In genomic region chr12:47193066-47193465, GRCh38 we compare ENCODE assay signal across 18 cellular contexts.
DNase-seq lines count a peak whose midpoint lies in the region; ATAC-seq, FAIRE-seq and TF ChIP-seq lines count a peak whose summit lies in the region.
"Had no signal": no experiment of that assay in that cellular context is flagged by ENCODE, and none has a peak within 500 bp of the region (broad histone marks: within the 10 kb centered on the region; RNA-seq: fewer than 3 reads in every experiment).

No MANE protein-coding gene starts in this region.

- no peaks in the 10 kb centered on the region for H3K79me2 ChIP-seq in trophoblast cell (ENCODE audit: control insufficient read depth, insufficient read depth, low read length, poor library complexity)

- H3K9me3 ChIP-seq in CD4-positive, alpha-beta T cell (ENCODE audit: control insufficient read depth, low read length): no peaks in the 10 kb centered on the region
- no peaks in the 10 kb centered on the region for H3K9me3 ChIP-seq in iPS-20b (ENCODE audit: insufficient read depth, low read depth, low read length)
- H3K9me3 ChIP-seq in trophoblast cell (ENCODE audit: insufficient read depth, low read depth, low read length): no peaks in the 10 kb centered on the region
- no peaks in the 10 kb centered on the region for H3K9me3 ChIP-seq in thyroid gland
- H3K9me3 ChIP-seq: neutrophil, Peyer's patch, right atrium auricular region, SK-N-SH had no signal

- H3K4me1 ChIP-seq in iPS-20b (ENCODE audit: insufficient read depth, low read length) (peaks cover 34% of the 10 kb centered on the region), trophoblast cell (ENCODE audit: control insufficient read depth in 1 of 2, insufficient read depth in 2 of 2, low read length in 2 of 2) (peaks cover 3 to 5% of the 10 kb centered on the region in 2 experiments), thyroid gland (peaks cover 9 to 29% of the 10 kb centered on the region in 2 donors)

- H4K91ac ChIP-seq in trophoblast cell (ENCODE audit: low read depth, low read length): no peak overlapping the region

- CTCF ChIA-PET in CD4-positive, alpha-beta T cell (lab: Charles Lee): interaction anchor here (0.7 to 1.8 kb wide), 17 partner anchors 9 to 113 kb away, joined by 3 to 7 read pairs (median 4); partner anchors contain the start of genes AMIGO2 and PCED1B
- CTCF ChIA-PET in activated B cell treated with CpG ODN at 0.5 μM for 24 hours (lab: Charles Lee): interaction anchor here (1.0 to 2.4 kb wide), 5 partner anchors 14 to 204 kb away, joined by 4 to 8 read pairs (median 6); no protein-coding TSS in a partner anchor

- TF ChIP-seq CTCF in CD4-positive, alpha-beta T cell (IDR thresholded peaks at IDR 0.05): no peak
- TF ChIP-seq CTCF in activated B cell treated with CpG ODN at 0.5 μM for 24 hours (IDR thresholded peaks at IDR 0.05) (no peak), thyroid gland (IDR thresholded peaks at IDR 0.05) (no peak)

- H2AFZ ChIP-seq in trophoblast cell (ENCODE audit: insufficient read depth, low read length, poor library complexity): no peak overlapping the region

- H3K18ac ChIP-seq in trophoblast cell (ENCODE audit: low read length): no peak overlapping the region

- peak overlapping the region; percentile 87 for H3K27ac Mint-ChIP-seq in CD4-positive, alpha-beta T cell
- peak overlapping the region; percentile 56 for H3K27ac Mint-ChIP-seq in activated B cell treated with CpG ODN at 0.5 μM for 24 hours
- H3K27ac Mint-ChIP-seq: memory B cell had no signal

- no peak overlapping the region for H3K14ac ChIP-seq in trophoblast cell (ENCODE audit: low read length)

- H4K12ac ChIP-seq in trophoblast cell (ENCODE audit: low read depth, low read length): no peak overlapping the region

- H3K9me3 Mint-ChIP-seq in CD4-positive, alpha-beta T cell: no peaks in the 10 kb centered on the region
- H3K9me3 Mint-ChIP-seq in activated B cell treated with CpG ODN at 0.5 μM for 24 hours: no peaks in the 10 kb centered on the region
- H3K9me3 Mint-ChIP-seq: memory B cell had no signal

- H2AK5ac ChIP-seq in trophoblast cell (ENCODE audit: low read length): no peak overlapping the region

- H3K4me3 Mint-ChIP-seq in CD4-positive, alpha-beta T cell: peak overlapping the region; percentile 76
- H3K4me3 Mint-ChIP-seq in activated B cell treated with CpG ODN at 0.5 μM for 24 hours: peak overlapping the region; percentile 35

- H3K4me3 ChIP-seq in iPS-20b (ENCODE audit: low read length) (no peak overlapping the region), trophoblast cell (ENCODE audit: low read depth, low read length) (no peak overlapping the region), thyroid gland (replicated peaks in 1 of 3) (no peak overlapping the region)
- H3K4me3 ChIP-seq: Peyer's patch, right atrium auricular region had no signal

- no CpG with 5 or more reads among the region's 3 CpGs for WGBS in trophoblast cell (ENCODE audit: extremely low coverage, insufficient coverage, insufficient read length)
- 79 to 87% methylated on average over 3 of the region's 3 CpGs for WGBS in thyroid gland, 2 donors

- H3K79me1 ChIP-seq in trophoblast cell (ENCODE audit: low read length): no peaks in the 10 kb centered on the region

- no peak overlapping the region for H3K23ac ChIP-seq in trophoblast cell (ENCODE audit: low read length)

- H3K27ac ChIP-seq in CD4-positive, alpha-beta T cell (ENCODE audit: low read depth, low read length): peak overlapping the region; percentile 42
- H3K27ac ChIP-seq in iPS-20b (ENCODE audit: low read length) (no peak overlapping the region), trophoblast cell (ENCODE audit: low read depth, low read length) (no peak overlapping the region), thyroid gland (no peak overlapping the region)
- H3K27ac ChIP-seq: neutrophil, right atrium auricular region had no signal

- H3K27me3 Mint-ChIP-seq in CD4-positive, alpha-beta T cell: no peaks in the 10 kb centered on the region
- H3K27me3 Mint-ChIP-seq in activated B cell treated with CpG ODN at 0.5 μM for 24 hours: no peaks in the 10 kb centered on the region
- H3K27me3 Mint-ChIP-seq: memory B cell had no signal

- H3K36me3 Mint-ChIP-seq in CD4-positive, alpha-beta T cell (ENCODE audit: low read depth): peaks cover 29% of the 10 kb centered on the region
- peaks cover 4% of the 10 kb centered on the region for H3K36me3 Mint-ChIP-seq in activated B cell treated with CpG ODN at 0.5 μM for 24 hours (ENCODE audit: low read depth)

- no peak overlapping the region for H3K4ac ChIP-seq in trophoblast cell (ENCODE audit: low read depth, low read length)

- ATAC-seq in CD4-positive, alpha-beta T cell (ENCODE audit: poor library complexity): no peak
- ATAC-seq in activated B cell treated with CpG ODN at 0.5 μM for 24 hours (ENCODE audit: low read depth): no peak

- H2BK120ac ChIP-seq in trophoblast cell (ENCODE audit: insufficient read depth, low read length, poor library complexity): no peak overlapping the region

- FAIRE-seq in GM18507 (lab: Jason Lieb, UNC): peak; percentile 66
- FAIRE-seq: keratinocyte had no signal

- intact Hi-C loops in CD4-positive, alpha-beta T cell (cut with DNase I, micrococcal nuclease): loop anchor here (2.0 to 5.0 kb wide), 3 partner anchors 14 to 161 kb away; no protein-coding TSS in a partner anchor
- intact Hi-C loops in activated B cell treated with CpG ODN at 0.5 μM for 24 hours (cut with micrococcal nuclease): loop anchor here (5.0 kb wide), 2 partner anchors 34 to 161 kb away; no protein-coding TSS in a partner anchor
- intact Hi-C loops in thyroid gland (cut with DNase I): no loop called here

- no peak for TF ChIP-seq POLR2A in thyroid gland (IDR thresholded peaks at IDR 0.05)

- H3K9ac ChIP-seq in iPS-20b (ENCODE audit: low read depth, low read length) (peak overlapping the region; percentile 59; the same call in 1 of the 2 replicates), trophoblast cell (ENCODE audit: low read length) (no peak overlapping the region)
- H3K9ac ChIP-seq: SK-N-SH had no signal

- H3K4me2 ChIP-seq in trophoblast cell (ENCODE audit: low read length): no peak overlapping the region

- H2BK12ac ChIP-seq in trophoblast cell (ENCODE audit: low read length): no peak overlapping the region

- peaks cover 84% of the 10 kb centered on the region for H3K4me1 Mint-ChIP-seq in CD4-positive, alpha-beta T cell (ENCODE audit: low read depth)
- peaks cover 75% of the 10 kb centered on the region for H3K4me1 Mint-ChIP-seq in activated B cell treated with CpG ODN at 0.5 μM for 24 hours

- no peaks in the 10 kb centered on the region for H3K27me3 ChIP-seq in CD4-positive, alpha-beta T cell (ENCODE audit: control insufficient read depth, insufficient read depth, low read length)
- H3K27me3 ChIP-seq in iPS-20b (ENCODE audit: insufficient read depth, low read length) (no peaks in the 10 kb centered on the region), trophoblast cell (ENCODE audit: insufficient read depth, low read length) (no peaks in the 10 kb centered on the region), thyroid gland (no peaks in the 10 kb centered on the region)
- H3K27me3 ChIP-seq: neutrophil, Peyer's patch, right atrium auricular region had no signal

- POLR2A ChIA-PET in CD4-positive, alpha-beta T cell (lab: Charles Lee): interaction anchor here (0.6 to 3.8 kb wide), 19 partner anchors 9 to 1006 kb away, joined by 3 to 61 read pairs (median 5); partner anchors contain the start of genes AMIGO2 and PCED1B
- POLR2A ChIA-PET in activated B cell treated with CpG ODN at 0.5 μM for 24 hours (lab: Charles Lee): interaction anchor here (0.6 to 2.8 kb wide), 8 partner anchors 14 to 123 kb away, joined by 3 to 15 read pairs (median 3); no protein-coding TSS in a partner anchor

- H4K8ac ChIP-seq in trophoblast cell (ENCODE audit: low read depth, low read length): no peak overlapping the region

- H3K36me3 ChIP-seq in iPS-20b (ENCODE audit: insufficient read depth, low read depth, low read length) (no peaks in the 10 kb centered on the region), trophoblast cell (ENCODE audit: control insufficient read depth in 1 of 2, insufficient read depth in 2 of 2, low read length in 2 of 2) (no peaks in the 10 kb centered on the region), thyroid gland (no peaks in the 10 kb centered on the region)
- H3K36me3 ChIP-seq: neutrophil, Peyer's patch, right atrium auricular region had no signal

- DNase-seq in CD4-positive, alpha-beta T cell: no peak
- DNase-seq in GM18507 (ENCODE audit: extremely low spot score, insufficient read length, low read depth): no peak
- DNase-seq in activated B cell treated with CpG ODN at 0.5 μM for 24 hours: no peak
- no peak for DNase-seq in trophoblast cell
- DNase-seq in thyroid gland: no peak
- no peak for DNase-seq in CD1c-positive myeloid dendritic cell (ENCODE audit: extremely low spot score)
- DNase-seq in hepatic stellate cell (ENCODE audit: low spot score): no peak
- DNase-seq: cortex of kidney, glutamatergic neuron, NCI-H1694, NCI-H510A, SK-N-SH had no signal

- H2BK5ac ChIP-seq in trophoblast cell (ENCODE audit: low read depth, low read length, poor library complexity): no peak overlapping the region
